ENCODE assay signal across 19 cellular contexts in the genomic region with DNA sequence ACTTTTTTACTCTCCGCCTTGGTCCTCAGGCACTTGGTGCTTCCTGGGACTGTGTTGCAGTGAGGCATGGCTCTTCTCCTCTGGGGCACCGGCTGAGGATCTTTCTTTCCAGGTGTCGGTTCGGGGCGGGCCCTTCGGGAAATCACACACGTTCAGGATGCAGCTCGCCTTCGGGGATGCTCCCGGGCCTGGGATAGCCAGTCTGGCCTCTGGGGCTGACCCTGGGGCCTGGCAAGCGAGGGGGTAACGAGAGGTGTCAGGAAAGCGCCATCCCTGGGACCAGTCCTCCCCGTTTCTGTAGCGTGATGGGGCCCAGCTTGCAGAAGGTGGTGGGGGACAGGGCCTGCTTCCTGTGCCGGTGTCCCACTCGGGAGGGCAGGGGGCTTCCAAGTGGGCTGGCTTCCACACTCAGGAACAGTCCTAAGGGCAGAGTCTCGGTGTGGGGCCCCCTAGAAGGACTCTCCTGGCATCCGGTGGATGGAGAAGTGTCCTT.
"Had no signal": no experiment of that assay in that cellular context is flagged by ENCODE, and none has a peak within 500 bp of the region (broad histone marks: within the 10 kb centered on the region; RNA-seq: fewer than 3 reads in every experiment).

No MANE protein-coding gene starts in this region.

- H3K9me3 Mint-ChIP-seq: effector memory CD8-positive, alpha-beta T cell; memory B cell; mesothelial cell of epicardium; natural killer cell; stimulated activated naive CD8-positive, alpha-beta T cell treated with anti-CD3 and anti-CD28 coated beads, Interleukin-15, amount 100 ng/mL, for 72 hours had no signal

- H3K27me3 ChIP-seq: esophagus muscularis mucosa, gastrocnemius medialis, spleen, testis, transverse colon had no signal

- H3K27ac Mint-ChIP-seq: effector memory CD8-positive, alpha-beta T cell; mesothelial cell of epicardium; natural killer cell; stimulated activated naive B cell treated with anti-CD40 and anti-IgM and Interleukin-4, amounts not matched to agents 10 μg/mL and 1 μg/mL and 100 μg/mL, for 72 hours had no signal

- H3K27ac ChIP-seq: epithelial cell of prostate, esophagus muscularis mucosa, gastrocnemius medialis, left ventricle myocardium inferior, lower lobe of right lung, spleen, testis, transverse colon had no signal

- H3K36me3 ChIP-seq: transverse colon had no signal

- H3K4me3 ChIP-seq: esophagus muscularis mucosa, gastrocnemius medialis, left ventricle myocardium inferior, lower lobe of right lung, spleen, testis, transverse colon had no signal

- H3K36me3 Mint-ChIP-seq: natural killer cell had no signal

- H3K4me1 ChIP-seq: testis had no signal

- ATAC-seq: effector memory CD8-positive, alpha-beta T cell; gastrocnemius medialis; lower lobe of right lung; natural killer cell; sciatic nerve; stimulated activated naive B cell treated with anti-CD40 and anti-IgM and Interleukin-4, amounts not matched to agents 10 μg/mL and 1 μg/mL and 100 μg/mL, for 72 hours; stimulated activated naive CD8-positive, alpha-beta T cell treated with anti-CD3 and anti-CD28 coated beads, Interleukin-15, amount 100 ng/mL, for 72 hours had no signal

- H3K4me1 Mint-ChIP-seq: natural killer cell had no signal

- H3K9me3 ChIP-seq: esophagus muscularis mucosa, gastrocnemius medialis, left ventricle myocardium inferior, lower lobe of right lung, spleen, testis, transverse colon had no signal

- H3K4me3 Mint-ChIP-seq: effector memory CD8-positive, alpha-beta T cell; memory B cell; mesothelial cell of epicardium; natural killer cell; stimulated activated naive B cell treated with anti-CD40 and anti-IgM and Interleukin-4, amounts not matched to agents 10 μg/mL and 1 μg/mL and 100 μg/mL, for 72 hours; stimulated activated naive CD8-positive, alpha-beta T cell treated with anti-CD3 and anti-CD28 coated beads, Interleukin-15, amount 100 ng/mL, for 72 hours had no signal

- DNase-seq: effector memory CD8-positive, alpha-beta T cell; gastrocnemius medialis; left ventricle myocardium inferior; lower lobe of right lung; natural killer cell; occipital lobe; spleen; stimulated activated CD4-positive, alpha-beta T cell treated with anti-CD3 and anti-CD28 coated beads, Interleukin-15, amount 100 ng/mL, for 24 hours; stimulated activated CD4-positive, alpha-beta T cell treated with anti-CD3 and anti-CD28 coated beads, Interleukin-1b, Interleukin-23, amount 100 ng/mL, for 48 hours; stimulated activated CD4-positive, alpha-beta T cell treated with anti-CD3 and anti-CD28 coated beads, Interleukin-4, amount 100 ng/mL, for 24 hours; stimulated activated naive B cell treated with anti-CD40 and anti-IgM and Interleukin-4, amounts not matched to agents 10 μg/mL and 1 μg/mL and 100 μg/mL, for 72 hours; stimulated activated naive CD8-positive, alpha-beta T cell treated with anti-CD3 and anti-CD28 coated beads, Interleukin-15, amount 100 ng/mL, for 72 hours; testis; transverse colon had no signal

- H3K27me3 Mint-ChIP-seq: memory B cell; stimulated activated naive B cell treated with anti-CD40 and anti-IgM and Interleukin-4, amounts not matched to agents 10 μg/mL and 1 μg/mL and 100 μg/mL, for 72 hours; stimulated activated naive CD8-positive, alpha-beta T cell treated with anti-CD3 and anti-CD28 coated beads, Interleukin-15, amount 100 ng/mL, for 72 hours had no signal
